19 cellular contexts compared by ENCODE assay signal in genomic region chr10:47413531-47414226, GRCh38. TPM values are rescaled to one million over a fixed set of nuclear protein-coding genes. Genes with fewer than 3 reads are reported as not detected.
DNase-seq lines count a peak whose midpoint lies in the region; ATAC-seq and TF ChIP-seq lines count a peak whose summit lies in the region.
"Had no signal": no experiment of that assay in that cellular context is flagged by ENCODE, and none has a peak within 500 bp of the region (broad histone marks: within the 10 kb centered on the region; RNA-seq: fewer than 3 reads in every experiment).

No MANE protein-coding gene starts in this region.

- no peak overlapping the region for H3K4me3 Mint-ChIP-seq in Calu3 (ENCODE audit: low read depth, unreplicated experiment)
- H3K4me3 Mint-ChIP-seq: H9, IgD-negative memory B cell had no signal

- DNase-seq in Calu3 (no peak), PC-3 (no peak), dermis microvascular lymphatic vessel endothelial cell (ENCODE audit: low read depth in 2 of 2) (peak; percentile 6 to 27), posterior vena cava (ENCODE audit: low spot score) (peak; percentile 69), GM19238 (ENCODE audit: insufficient read length, low spot score) (no peak), NCI-H1105 (lab: John Stamatoyannopoulos, UW) (no peak), left lobe of liver (ENCODE audit: low spot score) (no peak)
- DNase-seq: DMS 273 treated with DMSO at 0.1 percent for 48 hours, H9, Kasumi-1, MG63, NCI-H1048, NCI-H1436 treated with DMSO at 0.1 percent for 48 hours, NCI-H2029 treated with DMSO at 0.1 percent for 48 hours, NCI-H2171, NCI-H526 had no signal

- 0 out of 2 replicates have a peak overlapping the region, but pooled peaks have one; percentile 4 for H3K27ac ChIP-seq in PC-3 (ENCODE audit: low read length)
- H3K27ac ChIP-seq: BLaER1 treated with 17β-estradiol and CSF1 and Interleukin-3, amounts not matched to agents 10 nM and 100 nM had no signal

- H3K27me3 ChIP-seq in PC-3 (ENCODE audit: low read length), result no peaks in the 10 kb centered on the region
- H3K27me3 ChIP-seq: BLaER1 treated with 17β-estradiol and CSF1 and Interleukin-3, amounts not matched to agents 10 nM and 100 nM; MG63 had no signal

- POLR2A ChIA-PET in PC-3 (lab: Charles Lee; ENCODE audit: unreplicated experiment), result no interaction called here

- BruUV-seq in Calu3 (replicated peaks; lab: Mats Ljungman, UMichigan), result no TSS peak
- no TSS peak for BruUV-seq in PC-3 (replicated peaks; lab: Mats Ljungman, UMichigan)

- no peaks in the 10 kb centered on the region for H3K27me3 Mint-ChIP-seq in Calu3 (ENCODE audit: unreplicated experiment)
- H3K27me3 Mint-ChIP-seq: IgD-negative memory B cell had no signal

- intact Hi-C loops in Calu3 (cut with micrococcal nuclease; ENCODE audit: unreplicated experiment), result no loop called here
- intact Hi-C loops in PC-3 (cut with micrococcal nuclease), result no loop called here
- intact Hi-C loops in posterior vena cava (cut with DNase I), result no loop called here

- no peak for TF ChIP-seq CTCF in Calu3 (IDR thresholded peaks at IDR 0.05; ENCODE audit: unreplicated experiment)
- TF ChIP-seq CTCF in PC-3 (conservative IDR thresholded peaks at IDR 0.05; ENCODE audit: low read depth, low read length), result no peak

- ATAC-seq in PC-3 (no peak), left lobe of liver (no peak)

- no peaks in the 10 kb centered on the region for H3F3A ChIP-seq in PC-3 (ENCODE audit: low read length, unreplicated experiment)

- no peaks in the 10 kb centered on the region for H3K9me3 ChIP-seq in PC-3 (ENCODE audit: low read length)
- H3K9me3 ChIP-seq: MG63 had no signal

- H3K36me3 ChIP-seq in PC-3 (ENCODE audit: low read depth, low read length), result no peaks in the 10 kb centered on the region
- H3K36me3 ChIP-seq: BLaER1 treated with 17β-estradiol and CSF1 and Interleukin-3, amounts not matched to agents 10 nM and 100 nM; MG63 had no signal

- H3K36me3 Mint-ChIP-seq in Calu3 (ENCODE audit: insufficient read depth, unreplicated experiment), result peaks cover 14% of the 10 kb centered on the region
- H3K36me3 Mint-ChIP-seq: IgD-negative memory B cell had no signal

- H3K27ac Mint-ChIP-seq in Calu3 (ENCODE audit: unreplicated experiment), result peak overlapping the region; percentile 60
- H3K27ac Mint-ChIP-seq: H9, IgD-negative memory B cell had no signal

- peaks cover 27% of the 10 kb centered on the region for H3K4me1 Mint-ChIP-seq in Calu3 (ENCODE audit: low read depth, unreplicated experiment)
- H3K4me1 Mint-ChIP-seq: H9 had no signal

- no peak overlapping the region for H3K4me3 ChIP-seq in PC-3 (ENCODE audit: low read length)
- H3K4me3 ChIP-seq: BLaER1 treated with 17β-estradiol and CSF1 and Interleukin-3, amounts not matched to agents 10 nM and 100 nM; MG63 had no signal

- no peak overlapping the region for H2AFZ ChIP-seq in PC-3 (ENCODE audit: low read length)

- H3K9me2 ChIP-seq in PC-3 (replicated peaks; ENCODE audit: low read length), result no peaks in the 10 kb centered on the region

- H3K9me3 Mint-ChIP-seq in Calu3 (ENCODE audit: low read depth, unreplicated experiment), result no peaks in the 10 kb centered on the region
- H3K9me3 Mint-ChIP-seq: H9, IgD-negative memory B cell had no signal

- peaks cover 13% of the 10 kb centered on the region for H3K4me1 ChIP-seq in PC-3 (ENCODE audit: insufficient read depth, low read length)

- no peaks in the 10 kb centered on the region for H4K20me1 ChIP-seq in PC-3 (ENCODE audit: low read length)

- H3K4me2 ChIP-seq in PC-3 (ENCODE audit: low read length), result no peak overlapping the region
- H3K4me2 ChIP-seq: BLaER1 treated with 17β-estradiol and CSF1 and Interleukin-3, amounts not matched to agents 10 nM and 100 nM had no signal

- no peaks in the 10 kb centered on the region for H3K79me2 ChIP-seq in PC-3 (ENCODE audit: low read length)

- CTCF ChIA-PET in Calu3 (lab: Charles Lee), result no interaction called here
- CTCF ChIA-PET in PC-3 (lab: Charles Lee), result no interaction called here

- no peak overlapping the region for H3K9ac ChIP-seq in PC-3 (ENCODE audit: low read length)
- H3K9ac ChIP-seq: BLaER1 treated with 17β-estradiol and CSF1 and Interleukin-3, amounts not matched to agents 10 nM and 100 nM had no signal

RNA-seq across cellular contexts. Expression of gene ZNF488, which starts 29.6 kb away (rescaled TPM):
- total RNA-seq in Calu3 (2022) (2.1 and 2.2 TPM in 2 replicates), PC-3 (2014; rRNA removed) (1.7 and 2.1 TPM in 2 replicates), dermis microvascular lymphatic vessel endothelial cell (0.13 TPM in 2 replicates), posterior vena cava (not detected), left lobe of liver (0.08 TPM)
- total RNA-seq: SK-MEL-5 had no signal

Comparison
In these comparisons a context has a peak if more than half of its experiments do, and no peak if none do; other contexts are left out.
1. DNase-seq: peak in dermis microvascular lymphatic vessel endothelial cell (2 of 2) and posterior vena cava (single experiment); none in Calu3 (single experiment), PC-3 (single experiment), GM19238 (single experiment), NCI-H1105 (single experiment) and left lobe of liver (single experiment).